Comparison of ENCODE assay signal across 9 cellular contexts in genomic region chr6:139291813-139292619, GRCh38. TPM values are rescaled to one million over a fixed set of nuclear protein-coding genes. Genes with fewer than 3 reads are reported as not detected.
DNase-seq lines count a peak whose midpoint lies in the region; ATAC-seq, FAIRE-seq and TF ChIP-seq lines count a peak whose summit lies in the region.
"Had no signal": no experiment of that assay in that cellular context is flagged by ENCODE, and none has a peak within 500 bp of the region (broad histone marks: within the 10 kb centered on the region; RNA-seq: fewer than 3 reads in every experiment).

TSS of gene TXLNB (minus strand) at chr6:139291998. CDS start at chr6:139288899, 3,099 bp downstream.

- H3K36me3 ChIP-seq in endothelial cell of umbilical vein (ENCODE audit: control insufficient read depth in 2 of 2, extremely low read depth in 1 of 2, insufficient read depth in 2 of 2, low read length in 2 of 2) = no peaks in the 10 kb centered on the region

- no peaks in the 10 kb centered on the region for H3K36me3 Mint-ChIP-seq in natural killer cell
- peaks cover 23% of the 10 kb centered on the region for H3K36me3 Mint-ChIP-seq in stimulated activated memory B cell treated with anti-CD40 and anti-IgM and Interleukin-4, amounts not matched to agents 10 μg/mL and 1 μg/mL and 100 μg/mL, for 72 hours

- dilution Hi-C loops in endothelial cell of umbilical vein (cut with MboI; ENCODE audit: extremely low pct_ligation_motif_present, low sequenced_read_pairs) = no loop called here

- no TSS peak for BruUV-seq in endothelial cell of umbilical vein (replicated peaks; lab: Mats Ljungman, UMichigan)

- H3K4me2 ChIP-seq in endothelial cell of umbilical vein (ENCODE audit: insufficient read depth, low read length) = peak within 1 kb of the TSS; percentile 18

- no peaks in the 10 kb centered on the region for H3K27me3 ChIP-seq in endothelial cell of umbilical vein (ENCODE audit: control insufficient read depth in 2 of 2, insufficient read depth in 2 of 2, low read length in 2 of 2)

- H3K9me1 ChIP-seq in endothelial cell of umbilical vein (replicated peaks; ENCODE audit: control insufficient read depth, extremely low read depth, insufficient read depth, low read length) = no peaks in the 10 kb centered on the region

- H3K4me1 Mint-ChIP-seq in natural killer cell = peaks cover 34 to 46% of the 10 kb centered on the region in 2 donors
- H3K4me1 Mint-ChIP-seq in stimulated activated memory B cell treated with anti-CD40 and anti-IgM and Interleukin-4, amounts not matched to agents 10 μg/mL and 1 μg/mL and 100 μg/mL, for 72 hours = peaks cover 73% of the 10 kb centered on the region

- H3K9ac ChIP-seq in endothelial cell of umbilical vein (replicated peaks; ENCODE audit: extremely low read depth, insufficient read depth, low read length) = no peak within 1 kb of the TSS

- intact Hi-C loops in endothelial cell of umbilical vein (cut with micrococcal nuclease) = no loop called here
- intact Hi-C loops in natural killer cell (cut with micrococcal nuclease) = loop anchor here (1.0 to 5.0 kb wide), 6 partner anchors 31 to 305 kb away; partner anchors contain the start of gene REPS1

- H3K27ac Mint-ChIP-seq in natural killer cell = peak within 1 kb of the TSS; percentile 93 to 99
- peak within 1 kb of the TSS; percentile 92 for H3K27ac Mint-ChIP-seq in stimulated activated memory B cell treated with anti-CD40 and anti-IgM and Interleukin-4, amounts not matched to agents 10 μg/mL and 1 μg/mL and 100 μg/mL, for 72 hours

- peak within 1 kb of the TSS; percentile 96 for H3K4me3 Mint-ChIP-seq in natural killer cell
- H3K4me3 Mint-ChIP-seq in stimulated activated memory B cell treated with anti-CD40 and anti-IgM and Interleukin-4, amounts not matched to agents 10 μg/mL and 1 μg/mL and 100 μg/mL, for 72 hours = peak within 1 kb of the TSS; percentile 76

- CTCF ChIA-PET in endothelial cell of umbilical vein (lab: Charles Lee) = interaction anchor here (0.6 to 2.2 kb wide), 7 partner anchors 10 to 73 kb away, joined by 3 to 9 read pairs (median 4); no protein-coding TSS in a partner anchor

- ATAC-seq in GM18517 (IDR thresholded peaks at IDR 0.05; ENCODE audit: unreplicated experiment) = peak; percentile 71
- peak; percentile 66 for ATAC-seq in HG02610 (IDR thresholded peaks at IDR 0.05; ENCODE audit: unreplicated experiment)
- ATAC-seq in natural killer cell = peak; percentile 76 to 86 (median 80)
- ATAC-seq in stimulated activated memory B cell treated with anti-CD40 and anti-IgM and Interleukin-4, amounts not matched to agents 10 μg/mL and 1 μg/mL and 100 μg/mL, for 72 hours = peak; percentile 86

- H3K27me3 Mint-ChIP-seq in natural killer cell (ENCODE audit: low read depth in 2 of 2) = no peaks in the 10 kb centered on the region
- no peaks in the 10 kb centered on the region for H3K27me3 Mint-ChIP-seq in stimulated activated memory B cell treated with anti-CD40 and anti-IgM and Interleukin-4, amounts not matched to agents 10 μg/mL and 1 μg/mL and 100 μg/mL, for 72 hours

- H3K79me2 ChIP-seq in endothelial cell of umbilical vein (ENCODE audit: control insufficient read depth, insufficient read depth, low read length) = no peaks in the 10 kb centered on the region

- no peak for TF ChIP-seq POLR2A in endothelial cell of umbilical vein (IDR thresholded peaks at IDR 0.05; ENCODE audit: low read depth, low read length)

- no peaks in the 10 kb centered on the region for H3K9me3 Mint-ChIP-seq in natural killer cell
- H3K9me3 Mint-ChIP-seq in stimulated activated memory B cell treated with anti-CD40 and anti-IgM and Interleukin-4, amounts not matched to agents 10 μg/mL and 1 μg/mL and 100 μg/mL, for 72 hours = no peaks in the 10 kb centered on the region

- no peaks in the 10 kb centered on the region for H4K20me1 ChIP-seq in endothelial cell of umbilical vein (replicated peaks; ENCODE audit: control insufficient read depth, extremely low read depth, insufficient read depth, low read length)

- peak within 1 kb of the TSS; percentile 7 for H2AFZ ChIP-seq in endothelial cell of umbilical vein (ENCODE audit: low read depth, low read length)

- no peaks in the 10 kb centered on the region for H3K9me3 ChIP-seq in endothelial cell of umbilical vein (replicated peaks; ENCODE audit: control insufficient read depth, insufficient read depth, low read length)

- no peak for FAIRE-seq in endothelial cell of umbilical vein (lab: Jason Lieb, UNC)
- FAIRE-seq: islet of Langerhans had no signal

- no peak for TF ChIP-seq CTCF in endothelial cell of umbilical vein (IDR thresholded peaks at IDR 0.05; ENCODE audit: extremely low read depth in 1 of 2, insufficient read depth in 1 of 2, low read depth in 1 of 2, low read length in 2 of 2)
- TF ChIP-seq CTCF in natural killer cell (IDR thresholded peaks at IDR 0.05) = no peak

- no peak within 1 kb of the TSS for H3K4me3 ChIP-seq in endothelial cell of umbilical vein (replicated peaks in 1 of 3; ENCODE audit: insufficient read depth in 1 of 3, low read depth in 1 of 3, low read length in 3 of 3)

- peak within 1 kb of the TSS; percentile 9 for H3K27ac ChIP-seq in endothelial cell of umbilical vein (ENCODE audit: insufficient read depth, low read depth, low read length)

- DNase-seq in NCI-H2227 treated with DMSO at 0.1 percent for 48 hours (lab: John Stamatoyannopoulos, UW) = peak; percentile 70
- peak; percentile 57 to 71 for DNase-seq in activated CD8-positive, alpha-beta memory T cell treated with anti-CD3 and anti-CD28 coated beads for 1 hour (ENCODE audit: extremely low read depth in 1 of 2, low read depth in 1 of 2)
- peak; percentile 65 for DNase-seq in endothelial cell of umbilical vein (ENCODE audit: low read depth, low spot score)
- peak; percentile 64 for DNase-seq in natural killer cell
- DNase-seq in SW480 (ENCODE audit: low spot score) = no peak

- POLR2A ChIA-PET in endothelial cell of umbilical vein (lab: Charles Lee) = no interaction called here

- peaks cover 15% of the 10 kb centered on the region for H3K4me1 ChIP-seq in endothelial cell of umbilical vein (ENCODE audit: control insufficient read depth, extremely low read depth, insufficient read depth, low read length)

TF ChIP-seq in endothelial cell of umbilical vein, 7 proteins besides CTCF, POLR2A, EP300 and RAD21:
- no peak for TF ChIP-seq JUN (IDR thresholded peaks at IDR 0.05; ENCODE audit: borderline replicate concordance, insufficient read depth, insufficient read length, low read depth)
- no peak for TF ChIP-seq MYC (IDR thresholded peaks at IDR 0.05; ENCODE audit: low read depth, low read length)
- TF ChIP-seq FOS (IDR thresholded peaks at IDR 0.05; ENCODE audit: borderline replicate concordance, insufficient read depth, low read length) = no peak
- no peak for TF ChIP-seq MAX (IDR thresholded peaks at IDR 0.05; ENCODE audit: insufficient read depth, insufficient read length)
- TF ChIP-seq GATA2 (IDR thresholded peaks at IDR 0.05; ENCODE audit: insufficient read depth, insufficient read length, low read depth, low read length) = no peak
- no peak for TF ChIP-seq EZH2 (IDR thresholded peaks at IDR 0.05; ENCODE audit: borderline replicate concordance, low read depth, low read length, severe bottlenecking)
- TF ChIP-seq POLR2AphosphoS5 (IDR thresholded peaks at IDR 0.05; ENCODE audit: insufficient read depth, low read depth, low read length) = no peak

RNA-seq across cellular contexts. Expression of gene TXLNB, which starts in this region (rescaled TPM):
- total RNA-seq in endothelial cell of umbilical vein (0.18 and 0.28 TPM in 2 replicates), natural killer cell (under 1 TPM; 0.24 to 0.93 (median 0.50) TPM)
- 0.03 and 0.04 TPM in 2 replicates for polyA plus RNA-seq in endothelial cell of umbilical vein
- 0.04 and 0.06 TPM in 2 replicates for polyA plus RNA-seq in endothelial cell of umbilical vein (2011; cell fraction: cytosol; rRNA removed)
- 0.14 and 0.16 TPM in 2 replicates for polyA plus RNA-seq in endothelial cell of umbilical vein (2011; cell fraction: nucleus; rRNA removed)
- 0.10 and 0.17 TPM in 2 replicates for polyA plus RNA-seq in endothelial cell of umbilical vein (2012)
- polyA minus RNA-seq in endothelial cell of umbilical vein = 0.06 TPM in 1 of 2 replicates, not detected in the other
- not detected for polyA minus RNA-seq in endothelial cell of umbilical vein (2011; cell fraction: cytosol; rRNA and poly(A)+ RNA removed)
- polyA minus RNA-seq in endothelial cell of umbilical vein (2011; cell fraction: nucleus; rRNA and poly(A)+ RNA removed) = 0.10 and 0.14 TPM in 2 replicates

Comparison
In these comparisons a context has a peak if more than half of its experiments do, and no peak if none do; other contexts are left out.
1. Peak in DNase-seq, H3K27ac ChIP-seq and H3K4me2 ChIP-seq in endothelial cell of umbilical vein; RNA of the gene not detected or under 1 TPM.
2. Peak in DNase-seq and ATAC-seq in natural killer cell; RNA of the gene not detected or under 1 TPM.